Comparison of ENCODE assay signal across 30 cellular contexts in the genomic region with DNA sequence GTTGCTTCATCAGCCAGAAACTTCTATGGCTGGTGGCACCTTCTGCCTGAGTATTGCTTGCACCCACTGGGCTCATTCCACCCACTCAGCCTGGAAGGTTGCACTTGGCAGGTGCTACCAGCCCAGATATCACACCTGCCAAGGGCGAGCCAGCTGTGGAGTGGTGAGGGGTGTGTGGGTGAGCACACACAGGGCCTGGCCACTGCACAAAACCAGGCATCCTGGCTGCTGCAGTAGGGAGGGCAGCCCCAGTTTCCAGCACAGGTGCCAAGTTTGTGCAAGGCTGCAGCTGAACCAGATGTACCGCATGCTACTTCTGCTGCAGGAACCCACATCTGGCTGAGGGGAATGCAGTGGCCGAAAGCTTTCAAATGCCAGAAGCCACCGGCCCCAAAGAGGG.
"Had no signal": no experiment of that assay in that cellular context is flagged by ENCODE, and none has a peak within 500 bp of the region (broad histone marks: within the 10 kb centered on the region; RNA-seq: fewer than 3 reads in every experiment).

No MANE protein-coding gene starts in this region.

- H3K4me3 ChIP-seq: adrenal gland, ascending aorta, gastroesophageal sphincter, psoas muscle, smooth muscle cell, thoracic aorta, vagina had no signal

- ATAC-seq: activated T-cell treated with anti-CD3 and anti-CD28 coated beads, Interleukin-2, amount 50 U/mL, for 72 hours; gastroesophageal sphincter; left colon; naive thymus-derived CD4-positive, alpha-beta T cell; psoas muscle had no signal

- H3K36me3 ChIP-seq: adrenal gland, ascending aorta, gastroesophageal sphincter, thoracic aorta, vagina had no signal

- H3K79me2 ChIP-seq: parathyroid adenoma had no signal

- H3K27me3 ChIP-seq: adrenal gland, ascending aorta, gastroesophageal sphincter, vagina had no signal

- H3K4me1 ChIP-seq: adrenal gland, ascending aorta, gastroesophageal sphincter, parathyroid adenoma, psoas muscle, vagina had no signal

- H3K9ac ChIP-seq: parathyroid adenoma had no signal

- H3K9me3 ChIP-seq: adrenal gland, ascending aorta, gastroesophageal sphincter, psoas muscle, thoracic aorta, vagina had no signal

- H3K27ac ChIP-seq: adrenal gland, ascending aorta, gastroesophageal sphincter, parathyroid adenoma, psoas muscle, thoracic aorta, vagina, VCaP had no signal

- H2AFZ ChIP-seq: parathyroid adenoma had no signal

- DNase-seq: activated CD4-positive, alpha-beta T cell treated with anti-CD3 and anti-CD28 coated beads for 4 hours; activated CD4-positive, alpha-beta T cell treated with anti-CD3 and anti-CD28 coated beads, Interleukin-2, amount 50 U/mL, for 4 hours; activated effector memory CD4-positive, alpha-beta T cell treated with Interleukin-2 at 50 U/mL for 16 hours; activated naive CD4-positive, alpha-beta T cell treated with anti-CD3 and anti-CD28 coated beads for 36 hours; activated naive CD8-positive, alpha-beta T cell treated with anti-CD3 and anti-CD28 coated beads for 36 hours; activated T-cell treated with anti-CD3 and anti-CD28 coated beads for 4 hours; activated T-cell treated with anti-CD3 and anti-CD28 coated beads, Interleukin-2, amount 50 U/mL, for 72 hours; adrenal gland; caudate nucleus; head of caudate nucleus; hippocampal formation; kidney; left colon; midbrain; naive thymus-derived CD4-positive, alpha-beta T cell; nucleus accumbens; psoas muscle; stimulated activated CD4-positive, alpha-beta T cell treated with anti-CD3 and anti-CD28 coated beads, Interleukin-1b, Interleukin-23, amount 100 ng/mL, for 48 hours; stimulated activated CD4-positive, alpha-beta T cell treated with anti-CD3 and anti-CD28 coated beads, Interleukin-4, amount 100 ng/mL, for 4 hours; stimulated activated CD8-positive, alpha-beta memory T cell treated with anti-CD3 and anti-CD28 coated beads, Interleukin-4, amount 100 ng/mL, for 48 hours; stimulated activated naive CD4-positive, alpha-beta T cell; T-helper 9 cell; trophoblast cell had no signal

- H3K4me2 ChIP-seq: smooth muscle cell had no signal
